Comparison of ENCODE assay signal across 14 cellular contexts in the genomic region with DNA sequence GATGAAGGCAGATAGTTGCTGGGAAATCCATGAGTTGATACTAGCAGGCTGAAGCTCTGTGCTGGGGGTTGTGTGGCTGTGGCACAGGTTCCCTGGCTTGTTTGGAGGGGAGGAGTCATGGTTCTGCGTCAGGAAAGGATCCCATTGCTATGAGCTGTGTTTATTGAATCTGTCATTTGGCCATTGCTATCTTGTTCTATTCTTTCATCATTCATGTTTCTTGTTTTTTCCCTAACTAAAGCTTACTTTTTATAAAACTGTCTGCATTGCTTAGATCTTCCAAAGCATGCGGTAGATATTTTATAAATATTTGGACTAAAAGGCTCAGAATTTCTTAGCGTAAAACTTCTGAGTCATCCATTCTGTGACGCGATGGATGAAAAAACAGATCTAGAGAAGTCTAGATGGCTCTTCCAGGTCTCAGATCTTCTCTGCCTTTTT.
DNase-seq lines count a peak whose midpoint lies in the region; TF ChIP-seq lines count a peak whose summit lies in the region.
"Had no signal": no experiment of that assay in that cellular context is flagged by ENCODE, and none has a peak within 500 bp of the region (broad histone marks: within the 10 kb centered on the region; RNA-seq: fewer than 3 reads in every experiment).

No MANE protein-coding gene starts in this region.

- no peak overlapping the region for H4K91ac ChIP-seq in H9 (ENCODE audit: insufficient read length, low read depth, low read length)

- dilution Hi-C loops in mammary epithelial cell (cut with HindIII; ENCODE audit: low sequenced_read_pairs): no loop called here

- H3K23ac ChIP-seq in H9 (ENCODE audit: insufficient read length, low read depth, low read length): no peak overlapping the region

- no peak overlapping the region for H2BK15ac ChIP-seq in H9 (ENCODE audit: low read depth, low read length)

- BruUV-seq in MCF 10A (replicated peaks; lab: Mats Ljungman, UMichigan) (no TSS peak), mammary epithelial cell (replicated peaks; lab: Mats Ljungman, UMichigan) (no TSS peak)

- H3K27me3 ChIP-seq in mammary epithelial cell (ENCODE audit: insufficient read depth, low read length) (no peaks in the 10 kb centered on the region), muscle layer of colon (ENCODE audit: control insufficient read depth in 1 of 2, insufficient read depth in 2 of 2, low read length in 2 of 2) (no peaks in the 10 kb centered on the region), transverse colon (no peaks in the 10 kb centered on the region), H9 (ENCODE audit: insufficient read depth, low read length) (no peaks in the 10 kb centered on the region)
- H3K27me3 ChIP-seq: upper lobe of left lung had no signal

- H3K79me2 ChIP-seq in mammary epithelial cell (ENCODE audit: insufficient read depth, low read length) (peaks cover 12% of the 10 kb centered on the region), H9 (ENCODE audit: insufficient read depth, low read length) (no peaks in the 10 kb centered on the region)

- H3K4me2 ChIP-seq in mammary epithelial cell (ENCODE audit: insufficient read depth, low read depth, low read length): no peak overlapping the region
- H3K4me2 ChIP-seq in H9 (ENCODE audit: insufficient read depth, insufficient read length, low read length): no peak overlapping the region

- H2AK5ac ChIP-seq in H9 (ENCODE audit: insufficient read length, low read length): no peak overlapping the region

- POLR2A ChIA-PET in MCF 10A (lab: Yijun Ruan, JAX): interaction anchor here (1.3 kb wide), 1 partner anchor 14 kb away, joined by 3 read pairs; no protein-coding TSS in a partner anchor

- H3K9me3 ChIP-seq in mammary epithelial cell (replicated peaks; ENCODE audit: insufficient read depth, low read length): no peaks in the 10 kb centered on the region
- no peaks in the 10 kb centered on the region for H3K9me3 ChIP-seq in muscle layer of colon (ENCODE audit: low read length)
- no peaks in the 10 kb centered on the region for H3K9me3 ChIP-seq in transverse colon
- no peaks in the 10 kb centered on the region for H3K9me3 ChIP-seq in H9 (ENCODE audit: control insufficient read depth, low read depth, low read length)
- H3K9me3 ChIP-seq: upper lobe of left lung had no signal

- no peak overlapping the region for H3K4me3 Mint-ChIP-seq in MCF 10A (ENCODE audit: unreplicated experiment)
- H3K4me3 Mint-ChIP-seq in H9: no peak overlapping the region
- H3K4me3 Mint-ChIP-seq: activated T-cell treated with anti-CD3 and anti-CD28 coated beads, Interleukin-2, amount 50 U/mL, for 24 hours had no signal

- H3K18ac ChIP-seq in H9 (ENCODE audit: insufficient read length, low read depth, low read length): no peak overlapping the region

- no peaks in the 10 kb centered on the region for H4K20me1 ChIP-seq in mammary epithelial cell (ENCODE audit: insufficient read depth, low read length)
- no peaks in the 10 kb centered on the region for H4K20me1 ChIP-seq in H9 (ENCODE audit: control insufficient read depth, insufficient read depth, insufficient read length)

- H3K27me3 Mint-ChIP-seq in MCF 10A (ENCODE audit: insufficient read depth, unreplicated experiment): no peaks in the 10 kb centered on the region
- H3K27me3 Mint-ChIP-seq in H9 (ENCODE audit: low read depth): no peaks in the 10 kb centered on the region
- H3K27me3 Mint-ChIP-seq: activated T-cell treated with anti-CD3 and anti-CD28 coated beads, Interleukin-2, amount 50 U/mL, for 24 hours had no signal

- no peak for TF ChIP-seq CTCF in MCF 10A (IDR thresholded peaks at IDR 0.05; ENCODE audit: unreplicated experiment)
- TF ChIP-seq CTCF in mammary epithelial cell (conservative IDR thresholded peaks at IDR 0.05 in 1 of 2, IDR thresholded peaks at IDR 0.05 in 1 of 2; ENCODE audit: extremely low read depth in 1 of 2, insufficient read depth in 1 of 2, low read depth in 1 of 2, low read length in 2 of 2): no peak
- no peak for TF ChIP-seq CTCF in transverse colon (IDR thresholded peaks at IDR 0.05)
- no peak for TF ChIP-seq CTCF in H9 (conservative IDR thresholded peaks at IDR 0.05)

- no peaks in the 10 kb centered on the region for H3K36me3 ChIP-seq in mammary epithelial cell (ENCODE audit: insufficient read depth, low read length)
- H3K36me3 ChIP-seq in muscle layer of colon (ENCODE audit: insufficient read depth, low read length): peaks cover 4% of the 10 kb centered on the region
- no peaks in the 10 kb centered on the region for H3K36me3 ChIP-seq in transverse colon
- H3K36me3 ChIP-seq: upper lobe of left lung had no signal

- H3K27ac Mint-ChIP-seq in MCF 10A (ENCODE audit: low read depth, unreplicated experiment) (no peak overlapping the region), H9 (peak overlapping the region in 1 of 3 experiments; percentile 90; a peak in 1 of 7 replicates)
- H3K27ac Mint-ChIP-seq: activated T-cell treated with anti-CD3 and anti-CD28 coated beads, Interleukin-2, amount 50 U/mL, for 24 hours had no signal

- H3K9ac ChIP-seq in mammary epithelial cell (ENCODE audit: insufficient read depth, low read length): no peak overlapping the region
- no peak overlapping the region for H3K9ac ChIP-seq in muscle layer of colon (ENCODE audit: low read length)
- no peak overlapping the region for H3K9ac ChIP-seq in H9 (ENCODE audit: extremely low read depth, insufficient read length, low read length)

- no peak for TF ChIP-seq POLR2A in transverse colon (IDR thresholded peaks at IDR 0.05)

- H2AFZ ChIP-seq in mammary epithelial cell (ENCODE audit: low read depth, low read length): no peak overlapping the region
- H2AFZ ChIP-seq in H9 (ENCODE audit: low read length): no peak overlapping the region

- H3K79me1 ChIP-seq in H9 (ENCODE audit: insufficient read depth, low read depth, low read length, poor library complexity, severe bottlenecking): no peaks in the 10 kb centered on the region

- DNase-seq in MCF 10A (ENCODE audit: unreplicated experiment): peak; percentile 40
- DNase-seq in mammary epithelial cell: no peak
- peak; percentile 94 for DNase-seq in fibroblast of gingiva (ENCODE audit: low read depth)
- DNase-seq in transverse colon: peak; percentile 29
- DNase-seq in HuH-7 (ENCODE audit: low spot score): no peak
- DNase-seq in H9: no peak
- DNase-seq in effector CD8-positive, alpha-beta T cell (lab: John Stamatoyannopoulos, UW): no peak
- DNase-seq: 8988T; activated CD4-positive, alpha-beta T cell treated with anti-CD3 and anti-CD28 coated beads for 48 hours; activated T-cell treated with anti-CD3 and anti-CD28 coated beads, Interleukin-2, amount 50 U/mL, for 24 hours; amniotic stem cell; T-helper 1 cell; upper lobe of left lung had no signal

- no peak overlapping the region for H2BK5ac ChIP-seq in H9 (ENCODE audit: insufficient read length, low read length)

- H3K36me3 Mint-ChIP-seq in MCF 10A (ENCODE audit: insufficient read depth, unreplicated experiment) (peaks cover 6% of the 10 kb centered on the region), H9 (ENCODE audit: insufficient read depth in 1 of 3, low read depth in 3 of 3) (no peaks in the 10 kb centered on the region; a peak in 1 of 7 replicates)

- no peak overlapping the region for H2BK12ac ChIP-seq in H9 (ENCODE audit: insufficient read length, low read depth, low read length)

- peaks cover 7% of the 10 kb centered on the region for H3K9me3 Mint-ChIP-seq in MCF 10A (ENCODE audit: unreplicated experiment)
- H3K9me3 Mint-ChIP-seq in H9: no peaks in the 10 kb centered on the region

- H3K4me1 Mint-ChIP-seq in MCF 10A (ENCODE audit: insufficient read depth, unreplicated experiment): peaks cover 30% of the 10 kb centered on the region
- H3K4me1 Mint-ChIP-seq in H9: peaks cover 13 to 17% of the 10 kb centered on the region in 2 experiments

- H2BK120ac ChIP-seq in H9 (ENCODE audit: low read depth, low read length, poor library complexity, severe bottlenecking): no peak overlapping the region

- no peak overlapping the region for H4K8ac ChIP-seq in H9 (replicated peaks; ENCODE audit: insufficient read length, low read depth, low read length)

- no peak for TF ChIP-seq EP300 in transverse colon (IDR thresholded peaks at IDR 0.05; ENCODE audit: low read depth)

- intact Hi-C loops in MCF 10A (cut with micrococcal nuclease) (no loop called here), mammary epithelial cell (cut with micrococcal nuclease) (no loop called here), transverse colon (cut with DNase I; ENCODE audit: low total_unique reads) (no loop called here)

- no peak overlapping the region for H3K56ac ChIP-seq in H9 (ENCODE audit: insufficient read length, low read depth, low read length)

- no peak overlapping the region for H3K4me3 ChIP-seq in mammary epithelial cell (replicated peaks in 1 of 3; ENCODE audit: insufficient read depth in 1 of 3, low read depth in 2 of 3, low read length in 3 of 3)
- H3K4me3 ChIP-seq in muscle layer of colon (ENCODE audit: low read depth in 1 of 2, low read length in 2 of 2): no peak overlapping the region
- H3K4me3 ChIP-seq in transverse colon: no peak overlapping the region
- H3K4me3 ChIP-seq: upper lobe of left lung had no signal

- CTCF ChIA-PET in MCF 10A (lab: Yijun Ruan, JAX) (interaction anchor here (0.7 to 1.0 kb wide), 2 partner anchors 19 to 64 kb away, joined by 3 to 4 read pairs; no protein-coding TSS in a partner anchor), mammary epithelial cell (lab: Charles Lee; ENCODE audit: low non-redundant PET) (no interaction called here)

- no peak overlapping the region for H2BK20ac ChIP-seq in H9 (ENCODE audit: low read depth, low read length, poor library complexity, severe bottlenecking)

- H3T11ph ChIP-seq in H9 (ENCODE audit: low read length): no peak overlapping the region

- H3K14ac ChIP-seq in H9 (ENCODE audit: insufficient read depth, low read length): no peak overlapping the region

- in situ Hi-C loops in mammary epithelial cell (cut with MboI; ENCODE audit: low sequenced_read_pairs in 2 of 2) (no loop called here), transverse colon (cut with MboI; ENCODE audit: low pct_ligation_motif_present in 1 of 4, low pct_unique_long_range_greater_than_20kb in 1 of 4, low sequenced_read_pairs in 3 of 4) (loop anchor here in 1 of 4 donors (25.0 kb wide), 2 partner anchors 90 to 135 kb away; no protein-coding TSS in a partner anchor)

- H3K4me1 ChIP-seq in mammary epithelial cell (ENCODE audit: insufficient read depth, low read length): peaks cover 6% of the 10 kb centered on the region
- H3K4me1 ChIP-seq in muscle layer of colon (ENCODE audit: insufficient read depth, low read length): peaks cover 21% of the 10 kb centered on the region
- peaks cover 0 to 10% (median 0%) of the 10 kb centered on the region in 4 donors for H3K4me1 ChIP-seq in transverse colon
- no peaks in the 10 kb centered on the region; the same call in 1 of the 2 replicates for H3K4me1 ChIP-seq in H9 (ENCODE audit: insufficient read depth, low read length)

- H3K4ac ChIP-seq in H9 (ENCODE audit: low read depth, low read length): no peak overlapping the region

- H4K5ac ChIP-seq in H9 (ENCODE audit: insufficient read length, low read depth, low read length): no peak overlapping the region

- 97% methylated on average over 5 of the region's 5 CpGs for WGBS in mammary epithelial cell (ENCODE audit: low coverage, missing lambda C conversion rate)
- WGBS in transverse colon (ENCODE audit: low coverage in 1 of 2), 2 donors: 74 to 76% methylated on average over 5 of the region's 5 CpGs
- no CpG with 5 or more reads among the region's 5 CpGs for WGBS in H9 (ENCODE audit: extremely low coverage, insufficient read length, low lambda C conversion rate)

- no peaks in the 10 kb centered on the region for H3K23me2 ChIP-seq in H9 (ENCODE audit: insufficient read length, low read depth, low read length, poor library complexity, severe bottlenecking)

- H3K27ac ChIP-seq in mammary epithelial cell (ENCODE audit: insufficient read depth, low read depth, low read length) (no peak overlapping the region), muscle layer of colon (ENCODE audit: low read depth, low read length) (peak overlapping the region; percentile 41), transverse colon (peak overlapping the region; percentile 64 to 75 (median 67)), H9 (ENCODE audit: insufficient read length, low read depth, low read length) (no peak overlapping the region)
- H3K27ac ChIP-seq: upper lobe of left lung had no signal

Comparison
In these comparisons a context has a peak if more than half of its experiments do, and no peak if none do; other contexts are left out.
1. DNase-seq: peak in MCF 10A (single experiment), fibroblast of gingiva (single experiment) and transverse colon (single experiment); none in mammary epithelial cell (single experiment), HuH-7 (single experiment), H9 (single experiment) and effector CD8-positive, alpha-beta T cell (single experiment).
2. H3K27ac ChIP-seq: peak in muscle layer of colon (single experiment) and transverse colon (4 of 4); none in mammary epithelial cell (single experiment) and H9 (single experiment).